ENCODE assay signal across 1 cellular context in the genomic region with DNA sequence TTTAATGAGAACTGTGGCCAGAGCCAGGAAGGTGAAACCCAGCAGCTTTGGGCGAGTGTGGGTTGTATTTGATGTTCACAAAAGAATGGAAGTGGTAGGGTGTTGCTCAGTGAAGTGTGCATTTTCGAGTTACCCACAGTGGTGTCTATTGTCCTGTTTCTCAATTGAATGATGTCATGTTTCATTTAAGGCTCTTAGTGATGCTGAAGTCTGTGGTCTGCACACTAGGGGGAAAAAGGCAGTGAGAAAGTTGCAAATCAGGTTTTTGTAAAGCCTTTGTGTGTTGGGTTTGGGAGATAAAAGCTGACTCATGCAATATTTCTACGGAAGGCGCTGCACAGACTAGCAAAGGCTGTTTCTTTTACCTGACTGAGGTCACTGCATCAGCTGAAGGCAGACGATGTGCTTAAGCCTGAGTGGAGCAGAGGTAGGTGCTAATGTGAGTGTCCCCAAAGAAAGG.
TF ChIP-seq lines count a peak whose summit lies in the region.

No MANE protein-coding gene starts in this region.

TF ChIP-seq in GM12878, 131 proteins besides CTCF, POLR2A, EP300 and RAD21 (continued from another document and continues in another):
- TF ChIP-seq, protein P1, sequence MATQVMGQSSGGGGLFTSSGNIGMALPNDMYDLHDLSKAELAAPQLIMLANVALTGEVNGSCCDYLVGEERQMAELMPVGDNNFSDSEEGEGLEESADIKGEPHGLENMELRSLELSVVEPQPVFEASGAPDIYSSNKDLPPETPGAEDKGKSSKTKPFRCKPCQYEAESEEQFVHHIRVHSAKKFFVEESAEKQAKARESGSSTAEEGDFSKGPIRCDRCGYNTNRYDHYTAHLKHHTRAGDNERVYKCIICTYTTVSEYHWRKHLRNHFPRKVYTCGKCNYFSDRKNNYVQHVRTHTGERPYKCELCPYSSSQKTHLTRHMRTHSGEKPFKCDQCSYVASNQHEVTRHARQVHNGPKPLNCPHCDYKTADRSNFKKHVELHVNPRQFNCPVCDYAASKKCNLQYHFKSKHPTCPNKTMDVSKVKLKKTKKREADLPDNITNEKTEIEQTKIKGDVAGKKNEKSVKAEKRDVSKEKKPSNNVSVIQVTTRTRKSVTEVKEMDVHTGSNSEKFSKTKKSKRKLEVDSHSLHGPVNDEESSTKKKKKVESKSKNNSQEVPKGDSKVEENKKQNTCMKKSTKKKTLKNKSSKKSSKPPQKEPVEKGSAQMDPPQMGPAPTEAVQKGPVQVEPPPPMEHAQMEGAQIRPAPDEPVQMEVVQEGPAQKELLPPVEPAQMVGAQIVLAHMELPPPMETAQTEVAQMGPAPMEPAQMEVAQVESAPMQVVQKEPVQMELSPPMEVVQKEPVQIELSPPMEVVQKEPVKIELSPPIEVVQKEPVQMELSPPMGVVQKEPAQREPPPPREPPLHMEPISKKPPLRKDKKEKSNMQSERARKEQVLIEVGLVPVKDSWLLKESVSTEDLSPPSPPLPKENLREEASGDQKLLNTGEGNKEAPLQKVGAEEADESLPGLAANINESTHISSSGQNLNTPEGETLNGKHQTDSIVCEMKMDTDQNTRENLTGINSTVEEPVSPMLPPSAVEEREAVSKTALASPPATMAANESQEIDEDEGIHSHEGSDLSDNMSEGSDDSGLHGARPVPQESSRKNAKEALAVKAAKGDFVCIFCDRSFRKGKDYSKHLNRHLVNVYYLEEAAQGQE (IDR thresholded peaks at IDR 0.05; ENCODE audit: low read depth, low read length): no peak
- TF ChIP-seq STAT3 (IDR thresholded peaks at IDR 0.05; ENCODE audit: low read depth, low read length): no peak; the same call in none of the 2 replicates
- peak; percentile 85 for TF ChIP-seq BCL11A (IDR thresholded peaks at IDR 0.05; ENCODE audit: low read depth, low read length)
- TF ChIP-seq CREM (IDR thresholded peaks at IDR 0.05; ENCODE audit: low read depth): peak; percentile 89
- TF ChIP-seq FOXM1 (IDR thresholded peaks at IDR 0.05; ENCODE audit: low read depth, low read length): peak; percentile 94
- TF ChIP-seq, protein P2, sequence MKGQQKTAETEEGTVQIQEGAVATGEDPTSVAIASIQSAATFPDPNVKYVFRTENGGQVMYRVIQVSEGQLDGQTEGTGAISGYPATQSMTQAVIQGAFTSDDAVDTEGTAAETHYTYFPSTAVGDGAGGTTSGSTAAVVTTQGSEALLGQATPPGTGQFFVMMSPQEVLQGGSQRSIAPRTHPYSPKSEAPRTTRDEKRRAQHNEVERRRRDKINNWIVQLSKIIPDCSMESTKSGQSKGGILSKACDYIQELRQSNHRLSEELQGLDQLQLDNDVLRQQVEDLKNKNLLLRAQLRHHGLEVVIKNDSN (IDR thresholded peaks at IDR 0.05; ENCODE audit: borderline replicate concordance, extremely low read length, insufficient read depth, low read depth, low read length): no peak
- TF ChIP-seq, protein P3, sequence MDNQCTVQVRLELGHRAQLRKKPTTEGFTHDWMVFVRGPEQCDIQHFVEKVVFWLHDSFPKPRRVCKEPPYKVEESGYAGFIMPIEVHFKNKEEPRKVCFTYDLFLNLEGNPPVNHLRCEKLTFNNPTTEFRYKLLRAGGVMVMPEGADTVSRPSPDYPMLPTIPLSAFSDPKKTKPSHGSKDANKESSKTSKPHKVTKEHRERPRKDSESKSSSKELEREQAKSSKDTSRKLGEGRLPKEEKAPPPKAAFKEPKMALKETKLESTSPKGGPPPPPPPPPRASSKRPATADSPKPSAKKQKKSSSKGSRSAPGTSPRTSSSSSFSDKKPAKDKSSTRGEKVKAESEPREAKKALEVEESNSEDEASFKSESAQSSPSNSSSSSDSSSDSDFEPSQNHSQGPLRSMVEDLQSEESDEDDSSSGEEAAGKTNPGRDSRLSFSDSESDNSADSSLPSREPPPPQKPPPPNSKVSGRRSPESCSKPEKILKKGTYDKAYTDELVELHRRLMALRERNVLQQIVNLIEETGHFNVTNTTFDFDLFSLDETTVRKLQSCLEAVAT (IDR thresholded peaks at IDR 0.05): peak; percentile 86
- TF ChIP-seq RELA (IDR thresholded peaks at IDR 0.05; ENCODE audit: borderline replicate concordance, partially characterized antibody): no peak
- TF ChIP-seq, protein P4, sequence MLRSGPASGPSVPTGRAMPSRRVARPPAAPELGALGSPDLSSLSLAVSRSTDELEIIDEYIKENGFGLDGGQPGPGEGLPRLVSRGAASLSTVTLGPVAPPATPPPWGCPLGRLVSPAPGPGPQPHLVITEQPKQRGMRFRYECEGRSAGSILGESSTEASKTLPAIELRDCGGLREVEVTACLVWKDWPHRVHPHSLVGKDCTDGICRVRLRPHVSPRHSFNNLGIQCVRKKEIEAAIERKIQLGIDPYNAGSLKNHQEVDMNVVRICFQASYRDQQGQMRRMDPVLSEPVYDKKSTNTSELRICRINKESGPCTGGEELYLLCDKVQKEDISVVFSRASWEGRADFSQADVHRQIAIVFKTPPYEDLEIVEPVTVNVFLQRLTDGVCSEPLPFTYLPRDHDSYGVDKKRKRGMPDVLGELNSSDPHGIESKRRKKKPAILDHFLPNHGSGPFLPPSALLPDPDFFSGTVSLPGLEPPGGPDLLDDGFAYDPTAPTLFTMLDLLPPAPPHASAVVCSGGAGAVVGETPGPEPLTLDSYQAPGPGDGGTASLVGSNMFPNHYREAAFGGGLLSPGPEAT (IDR thresholded peaks at IDR 0.05; ENCODE audit: low read depth): peak; percentile 91
- TF ChIP-seq, protein P5, sequence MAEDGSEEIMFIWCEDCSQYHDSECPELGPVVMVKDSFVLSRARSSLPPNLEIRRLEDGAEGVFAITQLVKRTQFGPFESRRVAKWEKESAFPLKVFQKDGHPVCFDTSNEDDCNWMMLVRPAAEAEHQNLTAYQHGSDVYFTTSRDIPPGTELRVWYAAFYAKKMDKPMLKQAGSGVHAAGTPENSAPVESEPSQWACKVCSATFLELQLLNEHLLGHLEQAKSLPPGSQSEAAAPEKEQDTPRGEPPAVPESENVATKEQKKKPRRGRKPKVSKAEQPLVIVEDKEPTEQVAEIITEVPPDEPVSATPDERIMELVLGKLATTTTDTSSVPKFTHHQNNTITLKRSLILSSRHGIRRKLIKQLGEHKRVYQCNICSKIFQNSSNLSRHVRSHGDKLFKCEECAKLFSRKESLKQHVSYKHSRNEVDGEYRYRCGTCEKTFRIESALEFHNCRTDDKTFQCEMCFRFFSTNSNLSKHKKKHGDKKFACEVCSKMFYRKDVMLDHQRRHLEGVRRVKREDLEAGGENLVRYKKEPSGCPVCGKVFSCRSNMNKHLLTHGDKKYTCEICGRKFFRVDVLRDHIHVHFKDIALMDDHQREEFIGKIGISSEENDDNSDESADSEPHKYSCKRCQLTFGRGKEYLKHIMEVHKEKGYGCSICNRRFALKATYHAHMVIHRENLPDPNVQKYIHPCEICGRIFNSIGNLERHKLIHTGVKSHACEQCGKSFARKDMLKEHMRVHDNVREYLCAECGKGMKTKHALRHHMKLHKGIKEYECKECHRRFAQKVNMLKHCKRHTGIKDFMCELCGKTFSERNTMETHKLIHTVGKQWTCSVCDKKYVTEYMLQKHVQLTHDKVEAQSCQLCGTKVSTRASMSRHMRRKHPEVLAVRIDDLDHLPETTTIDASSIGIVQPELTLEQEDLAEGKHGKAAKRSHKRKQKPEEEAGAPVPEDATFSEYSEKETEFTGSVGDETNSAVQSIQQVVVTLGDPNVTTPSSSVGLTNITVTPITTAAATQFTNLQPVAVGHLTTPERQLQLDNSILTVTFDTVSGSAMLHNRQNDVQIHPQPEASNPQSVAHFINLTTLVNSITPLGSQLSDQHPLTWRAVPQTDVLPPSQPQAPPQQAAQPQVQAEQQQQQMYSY (CRISPR knock-in tag; IDR thresholded peaks at IDR 0.05): no peak
- peak; percentile 88 for TF ChIP-seq MEF2B (IDR thresholded peaks at IDR 0.05; ENCODE audit: partially characterized antibody, poor library complexity, severe bottlenecking)
- no peak for TF ChIP-seq EZH2 (IDR thresholded peaks at IDR 0.05; ENCODE audit: borderline replicate concordance, control insufficient read depth, low read depth, low read length)
- TF ChIP-seq ETV6 (conservative IDR thresholded peaks at IDR 0.05 in 1 of 2, IDR thresholded peaks at IDR 0.05 in 1 of 2; ENCODE audit: borderline replicate concordance in 1 of 2, low read depth in 1 of 2): peak in 1 of 2 experiments; percentile 88; a peak in 1 of 4 replicates
- peak; percentile 76 for TF ChIP-seq BHLHE40 (IDR thresholded peaks at IDR 0.05; ENCODE audit: borderline replicate concordance in 1 of 2, low read depth in 2 of 2, low read length in 1 of 2)
- no peak for TF ChIP-seq RFX5 (IDR thresholded peaks at IDR 0.05; ENCODE audit: low read depth, low read length)
- TF ChIP-seq MEF2A (IDR thresholded peaks at IDR 0.05; ENCODE audit: insufficient read depth, low read depth, low read length): peak; percentile 95
- no peak for TF ChIP-seq RAD51 (IDR thresholded peaks at IDR 0.05)
- TF ChIP-seq EGR1 (IDR thresholded peaks at IDR 0.05; ENCODE audit: borderline replicate concordance in 1 of 2, low read depth in 2 of 2, low read length in 2 of 2): no peak
- no peak for TF ChIP-seq MXI1 (IDR thresholded peaks at IDR 0.05; ENCODE audit: low read depth, low read length)
- 0 out of 2 replicates have a peak, but pooled peaks have one; percentile 25 for TF ChIP-seq SREBF1 (IDR thresholded peaks at IDR 0.05; ENCODE audit: low read length)
- TF ChIP-seq SMARCA5 (IDR thresholded peaks at IDR 0.05): no peak
- TF ChIP-seq RUNX3 (IDR thresholded peaks at IDR 0.05; ENCODE audit: low read length): peak; percentile 99
- peak; percentile 81 for TF ChIP-seq GATAD2B (conservative IDR thresholded peaks at IDR 0.05; ENCODE audit: low read depth)
- no peak for TF ChIP-seq TARDBP (IDR thresholded peaks at IDR 0.05; ENCODE audit: borderline replicate concordance)
- TF ChIP-seq NR2C2 (IDR thresholded peaks at IDR 0.05; ENCODE audit: borderline replicate concordance, control insufficient read depth, insufficient read length, low read depth): no peak
- no peak; the same call in 1 of the 2 replicates for TF ChIP-seq ZNF217 (IDR thresholded peaks at IDR 0.05)
- TF ChIP-seq JUNB (IDR thresholded peaks at IDR 0.05): peak; percentile 80
- 0 out of 2 replicates have a peak, but pooled peaks have one; percentile 30 for TF ChIP-seq WRNIP1 (IDR thresholded peaks at IDR 0.05; ENCODE audit: borderline replicate concordance, low read depth, low read length)
- TF ChIP-seq CREB1 (IDR thresholded peaks at IDR 0.05; ENCODE audit: low read depth): peak; percentile 87
- TF ChIP-seq MTA2 (IDR thresholded peaks at IDR 0.05; ENCODE audit: low read depth): peak; percentile 97
- no peak for TF ChIP-seq FOS (IDR thresholded peaks at IDR 0.05; ENCODE audit: borderline replicate concordance, extremely low read depth, insufficient read length)
- peak; percentile 100 for TF ChIP-seq ATF7 (IDR thresholded peaks at IDR 0.05; ENCODE audit: low read depth)
- no peak for TF ChIP-seq HCFC1 (IDR thresholded peaks at IDR 0.05; ENCODE audit: low read length)
- peak; percentile 63; the same call in 1 of the 2 replicates for TF ChIP-seq BMI1 (IDR thresholded peaks at IDR 0.05; ENCODE audit: borderline replicate concordance)
- peak; percentile 53; the same call in 1 of the 2 replicates for TF ChIP-seq SPI1 (IDR thresholded peaks at IDR 0.05; ENCODE audit: borderline replicate concordance, insufficient read depth, low read depth, low read length)
- TF ChIP-seq ZNF622 (IDR thresholded peaks at IDR 0.05): no peak
- no peak for TF ChIP-seq ESRRA (IDR thresholded peaks at IDR 0.05; ENCODE audit: low read length)
- TF ChIP-seq, protein P6, sequence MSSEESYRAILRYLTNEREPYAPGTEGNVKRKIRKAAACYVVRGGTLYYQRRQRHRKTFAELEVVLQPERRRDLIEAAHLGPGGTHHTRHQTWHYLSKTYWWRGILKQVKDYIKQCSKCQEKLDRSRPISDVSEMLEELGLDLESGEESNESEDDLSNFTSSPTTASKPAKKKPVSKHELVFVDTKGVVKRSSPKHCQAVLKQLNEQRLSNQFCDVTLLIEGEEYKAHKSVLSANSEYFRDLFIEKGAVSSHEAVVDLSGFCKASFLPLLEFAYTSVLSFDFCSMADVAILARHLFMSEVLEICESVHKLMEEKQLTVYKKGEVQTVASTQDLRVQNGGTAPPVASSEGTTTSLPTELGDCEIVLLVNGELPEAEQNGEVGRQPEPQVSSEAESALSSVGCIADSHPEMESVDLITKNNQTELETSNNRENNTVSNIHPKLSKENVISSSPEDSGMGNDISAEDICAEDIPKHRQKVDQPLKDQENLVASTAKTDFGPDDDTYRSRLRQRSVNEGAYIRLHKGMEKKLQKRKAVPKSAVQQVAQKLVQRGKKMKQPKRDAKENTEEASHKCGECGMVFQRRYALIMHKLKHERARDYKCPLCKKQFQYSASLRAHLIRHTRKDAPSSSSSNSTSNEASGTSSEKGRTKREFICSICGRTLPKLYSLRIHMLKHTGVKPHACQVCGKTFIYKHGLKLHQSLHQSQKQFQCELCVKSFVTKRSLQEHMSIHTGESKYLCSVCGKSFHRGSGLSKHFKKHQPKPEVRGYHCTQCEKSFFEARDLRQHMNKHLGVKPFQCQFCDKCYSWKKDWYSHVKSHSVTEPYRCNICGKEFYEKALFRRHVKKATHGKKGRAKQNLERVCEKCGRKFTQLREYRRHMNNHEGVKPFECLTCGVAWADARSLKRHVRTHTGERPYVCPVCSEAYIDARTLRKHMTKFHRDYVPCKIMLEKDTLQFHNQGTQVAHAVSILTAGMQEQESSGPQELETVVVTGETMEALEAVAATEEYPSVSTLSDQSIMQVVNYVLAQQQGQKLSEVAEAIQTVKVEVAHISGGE (CRISPR knock-in tag; IDR thresholded peaks at IDR 0.05): no peak
- 0 out of 2 replicates have a peak, but pooled peaks have one; percentile 5 for TF ChIP-seq ZNF24 (IDR thresholded peaks at IDR 0.05)
- no peak for TF ChIP-seq POLR2AphosphoS5 (IDR thresholded peaks at IDR 0.05; ENCODE audit: low read length)
- TF ChIP-seq, protein P7, sequence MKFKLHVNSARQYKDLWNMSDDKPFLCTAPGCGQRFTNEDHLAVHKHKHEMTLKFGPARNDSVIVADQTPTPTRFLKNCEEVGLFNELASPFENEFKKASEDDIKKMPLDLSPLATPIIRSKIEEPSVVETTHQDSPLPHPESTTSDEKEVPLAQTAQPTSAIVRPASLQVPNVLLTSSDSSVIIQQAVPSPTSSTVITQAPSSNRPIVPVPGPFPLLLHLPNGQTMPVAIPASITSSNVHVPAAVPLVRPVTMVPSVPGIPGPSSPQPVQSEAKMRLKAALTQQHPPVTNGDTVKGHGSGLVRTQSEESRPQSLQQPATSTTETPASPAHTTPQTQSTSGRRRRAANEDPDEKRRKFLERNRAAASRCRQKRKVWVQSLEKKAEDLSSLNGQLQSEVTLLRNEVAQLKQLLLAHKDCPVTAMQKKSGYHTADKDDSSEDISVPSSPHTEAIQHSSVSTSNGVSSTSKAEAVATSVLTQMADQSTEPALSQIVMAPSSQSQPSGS (IDR thresholded peaks at IDR 0.05; ENCODE audit: low read length): peak; percentile 100
